16 cellular contexts compared by ENCODE assay signal in the genomic region with DNA sequence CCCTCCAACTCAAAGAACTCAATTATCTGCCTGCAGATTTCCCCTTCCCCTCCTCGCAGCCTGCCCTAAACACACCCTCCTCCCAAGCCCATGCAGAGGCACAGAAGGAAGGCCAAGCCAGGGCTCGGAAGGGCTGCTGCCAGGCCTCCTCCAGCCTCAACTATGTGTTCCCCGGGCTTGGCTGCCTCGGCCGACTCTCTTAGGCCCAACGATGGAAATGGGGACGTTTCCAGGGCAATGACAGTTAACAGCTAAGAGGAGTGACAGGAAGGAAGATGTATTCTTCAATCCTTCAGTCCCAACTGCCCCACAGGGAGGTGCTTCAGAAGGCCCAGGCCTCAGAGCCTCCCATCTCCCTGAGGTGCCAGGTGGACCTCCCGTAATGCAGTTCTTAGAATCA.
DNase-seq lines count a peak whose midpoint lies in the region; ATAC-seq and TF ChIP-seq lines count a peak whose summit lies in the region.
"Had no signal": no experiment of that assay in that cellular context is flagged by ENCODE, and none has a peak within 500 bp of the region (broad histone marks: within the 10 kb centered on the region; RNA-seq: fewer than 3 reads in every experiment).

No MANE protein-coding gene starts in this region.

- H3F3A ChIP-seq in SK-N-SH (replicated peaks; ENCODE audit: insufficient read depth), result peaks cover 16% of the 10 kb centered on the region

- POLR2A ChIA-PET in SK-N-SH (lab: Yijun Ruan, JAX), result interaction anchor here (0.6 kb wide), 1 partner anchor 26 kb away, joined by 3 read pairs; no protein-coding TSS in a partner anchor

- TF ChIP-seq CTCF in SK-N-SH (IDR thresholded peaks at IDR 0.05) (no peak), gastroesophageal sphincter (IDR thresholded peaks at IDR 0.05) (no peak), psoas muscle (IDR thresholded peaks at IDR 0.05) (no peak), uterus (IDR thresholded peaks at IDR 0.05) (no peak), body of pancreas (IDR thresholded peaks at IDR 0.05) (no peak)

- 0 out of 2 replicates have a peak, but pooled peaks cover 5% of the 10 kb centered on the region for H4K20me1 ChIP-seq in SK-N-SH (ENCODE audit: insufficient read depth)

- intact Hi-C loops in psoas muscle (cut with DNase I) (loop anchor here in 1 of 2 donors (10.0 kb wide), 1 partner anchor 92 kb away; no protein-coding TSS in a partner anchor), uterus (cut with DNase I; ENCODE audit: low total_unique reads) (loop anchor here (10.0 kb wide), 1 partner anchor 102 kb away; no protein-coding TSS in a partner anchor), body of pancreas (cut with DNase I) (loop anchor here (10.0 kb wide), 1 partner anchor 102 kb away; no protein-coding TSS in a partner anchor)

- H3K27ac ChIP-seq in SK-N-SH (ENCODE audit: low read depth in 2 of 2, low read length in 1 of 2) (peak overlapping the region; percentile 56 to 81; a peak in 2 of 4 replicates), gastroesophageal sphincter (peak overlapping the region; percentile 91 to 99 (median 96)), psoas muscle (peak overlapping the region; percentile 75), uterus (peak overlapping the region; percentile 90 to 96), body of pancreas (peak overlapping the region in 2 of 4 donors; percentile 87 to 88)
- H3K27ac ChIP-seq: 22Rv1 had no signal

- no peak for TF ChIP-seq POLR2A in gastroesophageal sphincter (IDR thresholded peaks at IDR 0.05)
- no peak for TF ChIP-seq POLR2A in uterus (IDR thresholded peaks at IDR 0.05)
- TF ChIP-seq POLR2A in body of pancreas (IDR thresholded peaks at IDR 0.05), result no peak

- H3K9me2 ChIP-seq in SK-N-SH, result no peaks in the 10 kb centered on the region

- TF ChIP-seq EP300 in SK-N-SH (IDR thresholded peaks at IDR 0.05; ENCODE audit: borderline replicate concordance in 1 of 2, low read depth in 1 of 2, low read length in 1 of 2) (no peak), gastroesophageal sphincter (IDR thresholded peaks at IDR 0.05) (no peak)

- no peaks in the 10 kb centered on the region for H3K27me3 ChIP-seq in SK-N-SH (ENCODE audit: insufficient read depth)
- H3K27me3 ChIP-seq in gastroesophageal sphincter, result no peaks in the 10 kb centered on the region
- H3K27me3 ChIP-seq in psoas muscle (ENCODE audit: insufficient read depth in 3 of 3, low read length in 2 of 3), result no peaks in the 10 kb centered on the region
- no peaks in the 10 kb centered on the region for H3K27me3 ChIP-seq in uterus
- H3K27me3 ChIP-seq in body of pancreas, result no peaks in the 10 kb centered on the region

- H3K9ac ChIP-seq in SK-N-SH, result no peak overlapping the region

- H3K4me1 ChIP-seq in SK-N-SH (ENCODE audit: control insufficient read depth in 1 of 2, insufficient read depth in 2 of 2, low read depth in 1 of 2, low read length in 1 of 2), result peaks cover 35 to 37% of the 10 kb centered on the region in 2 experiments
- H3K4me1 ChIP-seq in gastroesophageal sphincter, result peaks cover 4 to 80% (median 42%) of the 10 kb centered on the region in 3 donors
- peaks cover 23% of the 10 kb centered on the region for H3K4me1 ChIP-seq in psoas muscle
- peaks cover 7% of the 10 kb centered on the region in 2 donors for H3K4me1 ChIP-seq in uterus
- H3K4me1 ChIP-seq in body of pancreas, result peaks cover 65% of the 10 kb centered on the region

- H3K36me3 ChIP-seq in SK-N-SH (replicated peaks in 1 of 2; ENCODE audit: control insufficient read depth in 1 of 2, insufficient read depth in 2 of 2, low read length in 1 of 2) (peaks cover 5 to 14% of the 10 kb centered on the region in 2 experiments), gastroesophageal sphincter (no peaks in the 10 kb centered on the region), psoas muscle (ENCODE audit: insufficient read depth in 1 of 2, low read depth in 1 of 2) (no peaks in the 10 kb centered on the region), uterus (no peaks in the 10 kb centered on the region), body of pancreas (replicated peaks in 1 of 2; ENCODE audit: insufficient read depth in 1 of 2, low read depth in 2 of 2) (no peaks in the 10 kb centered on the region)

- WGBS in SK-N-SH (ENCODE audit: low lambda C conversion rate), result over 99% methylated on average over 8 of the region's 8 CpGs
- WGBS in gastroesophageal sphincter (ENCODE audit: low coverage in 1 of 2), 2 donors, result 40% methylated on average over 4 of the region's 8 CpGs; no CpG with 5 or more reads in 1 of the 2 donors
- whole genome bisulfite sequencing in psoas muscle, 3 donors, result 40 to 54% (median 43%) methylated on average over 8 of the region's 8 CpGs
- WGBS in body of pancreas, 2 donors, result 76 to 81% methylated on average over 7 to 8 of the region's 8 CpGs

- CTCF ChIA-PET in SK-N-SH (lab: Yijun Ruan, JAX), result no interaction called here

- peaks cover 77% of the 10 kb centered on the region for H3K79me2 ChIP-seq in SK-N-SH (ENCODE audit: insufficient read depth)

- no peaks in the 10 kb centered on the region for H3K9me3 ChIP-seq in SK-N-SH
- no peaks in the 10 kb centered on the region for H3K9me3 ChIP-seq in gastroesophageal sphincter
- no peaks in the 10 kb centered on the region for H3K9me3 ChIP-seq in psoas muscle
- H3K9me3 ChIP-seq in uterus, result no peaks in the 10 kb centered on the region
- H3K9me3 ChIP-seq in body of pancreas, result no peaks in the 10 kb centered on the region
- H3K9me3 ChIP-seq: mucosa of descending colon had no signal

- H2AFZ ChIP-seq in SK-N-SH (ENCODE audit: low read depth), result no peak overlapping the region

- ATAC-seq in SK-N-SH treated with all-trans-retinoic acid at 6 μM for 48 hours (no peak), gastroesophageal sphincter (no peak), psoas muscle (no peak), HG02642 (IDR thresholded peaks at IDR 0.05; ENCODE audit: poor library complexity, unreplicated experiment) (no peak), body of pancreas (no peak)
- ATAC-seq: activated CD8-positive, alpha-beta T cell treated with anti-CD3 and anti-CD28 coated beads, Interleukin-2, amount 10 ng/mL, durations not matched to agents 7 days and 5 days had no signal

- DNase-seq in SK-N-SH (no peak), psoas muscle (no peak), uterus (no peak), body of pancreas (no peak)
- DNase-seq in central memory CD4-positive, alpha-beta T cell, result no peak
- DNase-seq: activated CD8-positive, alpha-beta T cell treated with anti-CD3 and anti-CD28 coated beads, Interleukin-2, amount 10 ng/mL, durations not matched to agents 7 days and 5 days; activated naive CD4-positive, alpha-beta T cell treated with anti-CD3 and anti-CD28 coated beads, Interleukin-2, amount 10 ng/mL, durations not matched to agents 7 days and 5 days; hippocampal formation; mucosa of descending colon; MV-4-11; NCI-H2227 treated with DMSO at 0.1 percent for 48 hours; OCI-M1 had no signal

- no peak overlapping the region for H3K4me3 ChIP-seq in SK-N-SH (ENCODE audit: low read depth in 2 of 2, low read length in 1 of 2)
- peak overlapping the region; percentile 71 to 97 for H3K4me3 ChIP-seq in gastroesophageal sphincter
- H3K4me3 ChIP-seq in psoas muscle, result peak overlapping the region; percentile 73
- H3K4me3 ChIP-seq in uterus, result peak overlapping the region; percentile 50 to 73
- no peak overlapping the region for H3K4me3 ChIP-seq in body of pancreas
- H3K4me3 ChIP-seq: mucosa of descending colon had no signal

- peak overlapping the region; percentile 85; the same call in 1 of the 2 replicates for H3K4me2 ChIP-seq in SK-N-SH

- no peak for TF ChIP-seq RAD21 in SK-N-SH (IDR thresholded peaks at IDR 0.05; ENCODE audit: low read length)

TF ChIP-seq in SK-N-SH, 30 proteins besides CTCF, POLR2A, EP300 and RAD21 (continues in another document):
- TF ChIP-seq RXRA (IDR thresholded peaks at IDR 0.05; ENCODE audit: borderline replicate concordance, low read depth), result no peak
- TF ChIP-seq, protein P1, sequence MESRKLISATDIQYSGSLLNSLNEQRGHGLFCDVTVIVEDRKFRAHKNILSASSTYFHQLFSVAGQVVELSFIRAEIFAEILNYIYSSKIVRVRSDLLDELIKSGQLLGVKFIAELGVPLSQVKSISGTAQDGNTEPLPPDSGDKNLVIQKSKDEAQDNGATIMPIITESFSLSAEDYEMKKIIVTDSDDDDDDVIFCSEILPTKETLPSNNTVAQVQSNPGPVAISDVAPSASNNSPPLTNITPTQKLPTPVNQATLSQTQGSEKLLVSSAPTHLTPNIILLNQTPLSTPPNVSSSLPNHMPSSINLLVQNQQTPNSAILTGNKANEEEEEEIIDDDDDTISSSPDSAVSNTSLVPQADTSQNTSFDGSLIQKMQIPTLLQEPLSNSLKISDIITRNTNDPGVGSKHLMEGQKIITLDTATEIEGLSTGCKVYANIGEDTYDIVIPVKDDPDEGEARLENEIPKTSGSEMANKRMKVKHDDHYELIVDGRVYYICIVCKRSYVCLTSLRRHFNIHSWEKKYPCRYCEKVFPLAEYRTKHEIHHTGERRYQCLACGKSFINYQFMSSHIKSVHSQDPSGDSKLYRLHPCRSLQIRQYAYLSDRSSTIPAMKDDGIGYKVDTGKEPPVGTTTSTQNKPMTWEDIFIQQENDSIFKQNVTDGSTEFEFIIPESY (IDR thresholded peaks at IDR 0.05; ENCODE audit: borderline replicate concordance, low read depth), result no peak
- no peak for TF ChIP-seq RCOR1 (IDR thresholded peaks at IDR 0.05; ENCODE audit: low read length)
- TF ChIP-seq NRF1 (IDR thresholded peaks at IDR 0.05; ENCODE audit: low read depth, low read length), result no peak
- TF ChIP-seq NFIC (IDR thresholded peaks at IDR 0.05; ENCODE audit: borderline replicate concordance), result no peak

TF ChIP-seq in SK-N-SH treated with all-trans-retinoic acid at 6 μM for 48 hours, 23 proteins besides CTCF, POLR2A, EP300 and RAD21 (continues in another document):
- TF ChIP-seq, protein P2, sequence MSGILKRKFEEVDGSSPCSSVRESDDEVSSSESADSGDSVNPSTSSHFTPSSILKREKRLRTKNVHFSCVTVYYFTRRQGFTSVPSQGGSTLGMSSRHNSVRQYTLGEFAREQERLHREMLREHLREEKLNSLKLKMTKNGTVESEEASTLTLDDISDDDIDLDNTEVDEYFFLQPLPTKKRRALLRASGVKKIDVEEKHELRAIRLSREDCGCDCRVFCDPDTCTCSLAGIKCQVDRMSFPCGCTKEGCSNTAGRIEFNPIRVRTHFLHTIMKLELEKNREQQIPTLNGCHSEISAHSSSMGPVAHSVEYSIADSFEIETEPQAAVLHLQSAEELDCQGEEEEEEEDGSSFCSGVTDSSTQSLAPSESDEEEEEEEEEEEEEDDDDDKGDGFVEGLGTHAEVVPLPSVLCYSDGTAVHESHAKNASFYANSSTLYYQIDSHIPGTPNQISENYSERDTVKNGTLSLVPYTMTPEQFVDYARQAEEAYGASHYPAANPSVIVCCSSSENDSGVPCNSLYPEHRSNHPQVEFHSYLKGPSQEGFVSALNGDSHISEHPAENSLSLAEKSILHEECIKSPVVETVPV (CRISPR knock-in tag; IDR thresholded peaks at IDR 0.05), result no peak

Comparison
In these comparisons a context has a peak if more than half of its experiments do, and no peak if none do; other contexts are left out.
1. H3K4me3 ChIP-seq: peak in gastroesophageal sphincter (2 of 2), psoas muscle (single experiment) and uterus (2 of 2); none in SK-N-SH (0 of 2) and body of pancreas (0 of 2).